29 cellular contexts compared by ENCODE assay signal in genomic region chr9:110006657-110007056, GRCh38.
DNase-seq lines count a peak whose midpoint lies in the region; ATAC-seq, FAIRE-seq and TF ChIP-seq lines count a peak whose summit lies in the region.
"Had no signal": no experiment of that assay in that cellular context is flagged by ENCODE, and none has a peak within 500 bp of the region (broad histone marks: within the 10 kb centered on the region; RNA-seq: fewer than 3 reads in every experiment).

No MANE protein-coding gene starts in this region.

- H3K27me3 Mint-ChIP-seq in IgD-negative memory B cell (no peaks in the 10 kb centered on the region), neural progenitor cell (ENCODE audit: insufficient read depth, low read depth) (peaks cover 4% of the 10 kb centered on the region)

- peaks cover 8% of the 10 kb centered on the region for H3K79me2 ChIP-seq in SK-N-SH (ENCODE audit: insufficient read depth)
- no peaks in the 10 kb centered on the region for H3K79me2 ChIP-seq in neural progenitor cell (ENCODE audit: low read depth)

- WGBS in SK-N-SH (ENCODE audit: low lambda C conversion rate) = 40% methylated on average over 2 of the region's 2 CpGs

- ATAC-seq in SK-N-SH treated with all-trans-retinoic acid at 6 μM for 48 hours = peak; percentile 43; the same call in 1 of the 3 replicates
- ATAC-seq in GM19467 (IDR thresholded peaks at IDR 0.05; ENCODE audit: unreplicated experiment) = no peak
- ATAC-seq: mucosa of descending colon; stimulated activated effector memory CD8-positive, alpha-beta T cell treated with anti-CD3 and anti-CD28 coated beads, Interleukin-12 subunit alpha, Interleukin-12 subunit beta, amount 100 ng/mL, for 72 hours had no signal

- no peak for TF ChIP-seq RAD21 in SK-N-SH (IDR thresholded peaks at IDR 0.05; ENCODE audit: low read length)

- DNase-seq in SK-N-SH (no peak), brain microvascular endothelial cell (no peak), neural progenitor cell (ENCODE audit: low spot score) (no peak), HTR-8/SVneo (ENCODE audit: insufficient read length, low spot score) (no peak), DMS114 treated with DMSO at 0.1 percent for 48 hours (lab: John Stamatoyannopoulos, UW; ENCODE audit: unreplicated experiment) (no peak)
- DNase-seq: activated CD4-positive, alpha-beta memory T cell treated with anti-CD3 and anti-CD28 coated beads, Interleukin-2, amount 10 ng/mL, durations not matched to agents 7 days and 5 days; activated naive CD4-positive, alpha-beta T cell treated with Interleukin-2 at 50 U/mL for 16 hours; activated T-cell treated with anti-CD3 and anti-CD28 coated beads, Interleukin-2, amount 50 U/mL, for 1 hour; amniotic stem cell; C1 segment of cervical spinal cord; DMS153; erythroblast; Karpas-422; mucosa of descending colon; NCI-H1092; NCI-H2081 treated with DMSO at 0.1 percent for 48 hours; NCI-H524 treated with DMSO at 0.1 percent for 48 hours; OCI-M1; SIG-M5 had no signal

- no peaks in the 10 kb centered on the region for H3K9me2 ChIP-seq in SK-N-SH

- H3K36me3 Mint-ChIP-seq in IgD-negative memory B cell = peaks cover 8% of the 10 kb centered on the region
- peaks cover 5% of the 10 kb centered on the region for H3K36me3 Mint-ChIP-seq in neural progenitor cell
- H3K36me3 Mint-ChIP-seq: stimulated activated effector memory CD8-positive, alpha-beta T cell treated with anti-CD3 and anti-CD28 coated beads, Interleukin-12 subunit alpha, Interleukin-12 subunit beta, amount 100 ng/mL, for 72 hours had no signal

- H3K9me3 ChIP-seq in SK-N-SH (no peaks in the 10 kb centered on the region), neural progenitor cell (ENCODE audit: low read depth) (no peaks in the 10 kb centered on the region)
- H3K9me3 ChIP-seq: mucosa of descending colon had no signal

- H2AFZ ChIP-seq in SK-N-SH (ENCODE audit: low read depth) (no peak overlapping the region), neural progenitor cell (replicated peaks) (no peak overlapping the region)

- FAIRE-seq in HTR-8/SVneo (lab: Jason Lieb, UNC) = no peak
- FAIRE-seq: GM12891, GM19239, H1 had no signal

- no peaks in the 10 kb centered on the region for H3K27me3 ChIP-seq in SK-N-SH (ENCODE audit: insufficient read depth)
- no peaks in the 10 kb centered on the region for H3K27me3 ChIP-seq in brain microvascular endothelial cell (replicated peaks)
- no peaks in the 10 kb centered on the region for H3K27me3 ChIP-seq in neural progenitor cell
- H3K27me3 ChIP-seq: cardiac muscle cell had no signal

- in situ Hi-C loops in brain microvascular endothelial cell (cut with HindIII; ENCODE audit: low pct_ligation_motif_present, low sequenced_read_pairs) = no loop called here

- H3K4me1 Mint-ChIP-seq in IgD-negative memory B cell (peaks cover 18 to 32% (median 30%) of the 10 kb centered on the region in 3 donors), neural progenitor cell (peaks cover 2% of the 10 kb centered on the region)
- H3K4me1 Mint-ChIP-seq: neural crest cell had no signal

- peaks cover 0 to 13% (median 13%) of the 10 kb centered on the region in 3 donors for H3K9me3 Mint-ChIP-seq in IgD-negative memory B cell
- peaks cover 22% of the 10 kb centered on the region for H3K9me3 Mint-ChIP-seq in neural progenitor cell

- H3F3A ChIP-seq in SK-N-SH (replicated peaks; ENCODE audit: insufficient read depth) (peaks cover 3% of the 10 kb centered on the region), neural progenitor cell (ENCODE audit: low read depth) (no peaks in the 10 kb centered on the region)

- H3K36me3 ChIP-seq in SK-N-SH (replicated peaks in 1 of 2; ENCODE audit: control insufficient read depth in 1 of 2, insufficient read depth in 2 of 2, low read length in 1 of 2) (no peaks in the 10 kb centered on the region), brain microvascular endothelial cell (replicated peaks) (no peaks in the 10 kb centered on the region), neural progenitor cell (no peaks in the 10 kb centered on the region)
- H3K36me3 ChIP-seq: cardiac muscle cell had no signal

- H3K27ac Mint-ChIP-seq in IgD-negative memory B cell = peak overlapping the region in 2 of 3 donors; percentile 76 to 89
- no peak overlapping the region for H3K27ac Mint-ChIP-seq in neural progenitor cell
- H3K27ac Mint-ChIP-seq: stimulated activated effector memory CD8-positive, alpha-beta T cell treated with anti-CD3 and anti-CD28 coated beads, Interleukin-12 subunit alpha, Interleukin-12 subunit beta, amount 100 ng/mL, for 72 hours had no signal

- CTCF ChIA-PET in SK-N-SH (lab: Yijun Ruan, JAX) = interaction anchor here (0.6 kb wide), 1 partner anchor 38 kb away, joined by 3 read pairs; no protein-coding TSS in a partner anchor

- H3K4me3 Mint-ChIP-seq in IgD-negative memory B cell (peak overlapping the region in 2 of 4 donors; percentile 60 to 93), neural progenitor cell (no peak overlapping the region)
- H3K4me3 Mint-ChIP-seq: neural crest cell; stimulated activated effector memory CD8-positive, alpha-beta T cell treated with anti-CD3 and anti-CD28 coated beads, Interleukin-12 subunit alpha, Interleukin-12 subunit beta, amount 100 ng/mL, for 72 hours had no signal

- POLR2A ChIA-PET in SK-N-SH (lab: Yijun Ruan, JAX) = no interaction called here

- TF ChIP-seq CTCF in SK-N-SH (IDR thresholded peaks at IDR 0.05) = no peak
- peak; percentile 23 for TF ChIP-seq CTCF in brain microvascular endothelial cell (IDR thresholded peaks at IDR 0.05; ENCODE audit: low read depth, low read length, missing control alignments)
- peak; percentile 15 for TF ChIP-seq CTCF in neural progenitor cell (IDR thresholded peaks at IDR 0.05)

- H3K4me3 ChIP-seq in SK-N-SH (ENCODE audit: low read depth in 2 of 2, low read length in 1 of 2) (no peak overlapping the region), brain microvascular endothelial cell (ENCODE audit: low read depth, low read length) (no peak overlapping the region), neural progenitor cell (no peak overlapping the region)
- H3K4me3 ChIP-seq: cardiac muscle cell, mucosa of descending colon had no signal

- H3K9ac ChIP-seq in SK-N-SH (no peak overlapping the region), neural progenitor cell (no peak overlapping the region)

- no peaks in the 10 kb centered on the region for H3K4me1 ChIP-seq in SK-N-SH (ENCODE audit: control insufficient read depth in 1 of 2, insufficient read depth in 2 of 2, low read depth in 1 of 2, low read length in 1 of 2)
- no peaks in the 10 kb centered on the region for H3K4me1 ChIP-seq in neural progenitor cell

- H3K27ac ChIP-seq in SK-N-SH (ENCODE audit: low read depth in 2 of 2, low read length in 1 of 2) (no peak overlapping the region), brain microvascular endothelial cell (no peak overlapping the region), neural progenitor cell (no peak overlapping the region)
- H3K27ac ChIP-seq: cardiac muscle cell, VCaP had no signal

- no peak overlapping the region for H3K4me2 ChIP-seq in SK-N-SH
- no peak overlapping the region for H3K4me2 ChIP-seq in neural progenitor cell

- no peaks in the 10 kb centered on the region for H4K20me1 ChIP-seq in SK-N-SH (ENCODE audit: insufficient read depth)
- H4K20me1 ChIP-seq in neural progenitor cell (ENCODE audit: low read depth) = no peaks in the 10 kb centered on the region

- no peak for TF ChIP-seq EP300 in SK-N-SH (IDR thresholded peaks at IDR 0.05; ENCODE audit: borderline replicate concordance in 1 of 2, low read depth in 1 of 2, low read length in 1 of 2)

TF ChIP-seq in SK-N-SH treated with all-trans-retinoic acid at 6 μM for 48 hours, 23 proteins besides CTCF, POLR2A, EP300 and RAD21:
- TF ChIP-seq GLIS3 (CRISPR knock-in tag; IDR thresholded peaks at IDR 0.05) (no peak), ISL1 (CRISPR knock-in tag; IDR thresholded peaks at IDR 0.05) (no peak), TCF4 (CRISPR knock-in tag; IDR thresholded peaks at IDR 0.05; ENCODE audit: borderline replicate concordance) (no peak), ESRRG (CRISPR knock-in tag; IDR thresholded peaks at IDR 0.05) (no peak)

TF ChIP-seq in SK-N-SH, 30 proteins besides CTCF, POLR2A, EP300 and RAD21:
- TF ChIP-seq TEAD4 (IDR thresholded peaks at IDR 0.05; ENCODE audit: borderline replicate concordance, insufficient read depth) (no peak), SMC3 (IDR thresholded peaks at IDR 0.05; ENCODE audit: low read depth, low read length) (no peak), RCOR1 (IDR thresholded peaks at IDR 0.05; ENCODE audit: low read length) (no peak), TAF1 (IDR thresholded peaks at IDR 0.05; ENCODE audit: borderline replicate concordance, low read depth, low read length) (no peak)
- TF ChIP-seq, protein P1, sequence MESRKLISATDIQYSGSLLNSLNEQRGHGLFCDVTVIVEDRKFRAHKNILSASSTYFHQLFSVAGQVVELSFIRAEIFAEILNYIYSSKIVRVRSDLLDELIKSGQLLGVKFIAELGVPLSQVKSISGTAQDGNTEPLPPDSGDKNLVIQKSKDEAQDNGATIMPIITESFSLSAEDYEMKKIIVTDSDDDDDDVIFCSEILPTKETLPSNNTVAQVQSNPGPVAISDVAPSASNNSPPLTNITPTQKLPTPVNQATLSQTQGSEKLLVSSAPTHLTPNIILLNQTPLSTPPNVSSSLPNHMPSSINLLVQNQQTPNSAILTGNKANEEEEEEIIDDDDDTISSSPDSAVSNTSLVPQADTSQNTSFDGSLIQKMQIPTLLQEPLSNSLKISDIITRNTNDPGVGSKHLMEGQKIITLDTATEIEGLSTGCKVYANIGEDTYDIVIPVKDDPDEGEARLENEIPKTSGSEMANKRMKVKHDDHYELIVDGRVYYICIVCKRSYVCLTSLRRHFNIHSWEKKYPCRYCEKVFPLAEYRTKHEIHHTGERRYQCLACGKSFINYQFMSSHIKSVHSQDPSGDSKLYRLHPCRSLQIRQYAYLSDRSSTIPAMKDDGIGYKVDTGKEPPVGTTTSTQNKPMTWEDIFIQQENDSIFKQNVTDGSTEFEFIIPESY (IDR thresholded peaks at IDR 0.05; ENCODE audit: borderline replicate concordance, low read depth) = no peak
